ENCODE assay signal across 20 cellular contexts in genomic region chr3:35438101-35438500, GRCh38.
DNase-seq lines count a peak whose midpoint lies in the region; ATAC-seq and TF ChIP-seq lines count a peak whose summit lies in the region.
"Had no signal": no experiment of that assay in that cellular context is flagged by ENCODE, and none has a peak within 500 bp of the region (broad histone marks: within the 10 kb centered on the region; RNA-seq: fewer than 3 reads in every experiment).

No MANE protein-coding gene starts in this region.

- H3K4me1 ChIP-seq in tibial artery (no peaks in the 10 kb centered on the region), BE2C (no peaks in the 10 kb centered on the region)
- H3K4me1 ChIP-seq: A549, BLaER1 had no signal

- H3K9me3 Mint-ChIP-seq in Calu3 (ENCODE audit: low read depth, unreplicated experiment): no peaks in the 10 kb centered on the region
- H3K9me3 Mint-ChIP-seq in WTC11: peaks cover 17% of the 10 kb centered on the region
- no peaks in the 10 kb centered on the region for H3K9me3 Mint-ChIP-seq in type B pancreatic cell
- peaks cover 4% of the 10 kb centered on the region for H3K9me3 Mint-ChIP-seq in CD4-positive, alpha-beta T cell

- H3K4me1 Mint-ChIP-seq in Calu3 (ENCODE audit: low read depth, unreplicated experiment): no peaks in the 10 kb centered on the region
- H3K4me1 Mint-ChIP-seq in WTC11: peaks cover 28% of the 10 kb centered on the region
- H3K4me1 Mint-ChIP-seq in type B pancreatic cell (ENCODE audit: unreplicated experiment): no peaks in the 10 kb centered on the region
- H3K4me1 Mint-ChIP-seq in CD4-positive, alpha-beta T cell (ENCODE audit: low read depth): no peaks in the 10 kb centered on the region
- H3K4me1 Mint-ChIP-seq: CD14-positive monocyte had no signal

- peak; percentile 43; the same call in 1 of the 2 replicates for ATAC-seq in WTC11
- no peak for ATAC-seq in CD4-positive, alpha-beta T cell (ENCODE audit: poor library complexity)
- ATAC-seq: A549; CD8-positive, alpha-beta T cell had no signal

- BruUV-seq in Calu3 (replicated peaks; lab: Mats Ljungman, UMichigan): no TSS peak

- H3K27ac Mint-ChIP-seq in Calu3 (ENCODE audit: unreplicated experiment) (no peak overlapping the region), WTC11 (no peak overlapping the region), type B pancreatic cell (peak overlapping the region; percentile 68)
- H3K27ac Mint-ChIP-seq in CD4-positive, alpha-beta T cell: no peak overlapping the region
- H3K27ac Mint-ChIP-seq: CD14-positive monocyte; CD8-positive, alpha-beta T cell; H9 had no signal

- H3K4me3 Mint-ChIP-seq in Calu3 (ENCODE audit: low read depth, unreplicated experiment) (no peak overlapping the region), WTC11 (no peak overlapping the region), type B pancreatic cell (no peak overlapping the region)
- no peak overlapping the region for H3K4me3 Mint-ChIP-seq in CD4-positive, alpha-beta T cell
- H3K4me3 Mint-ChIP-seq: CD14-positive monocyte; CD8-positive, alpha-beta T cell; H9 had no signal

- H3K4me3 ChIP-seq in tibial artery (no peak overlapping the region), BE2C (ENCODE audit: low read depth, low read length) (no peak overlapping the region)
- H3K4me3 ChIP-seq: A549, BLaER1, GM23248 had no signal

- no peaks in the 10 kb centered on the region for H3K9me3 ChIP-seq in CD4-positive, alpha-beta T cell (ENCODE audit: control insufficient read depth, low read length)
- H3K9me3 ChIP-seq in tibial artery (no peaks in the 10 kb centered on the region), BE2C (no peaks in the 10 kb centered on the region)
- H3K9me3 ChIP-seq: A549, BLaER1 had no signal

- POLR2A ChIA-PET in WTC11 (lab: Charles Lee): no interaction called here
- POLR2A ChIA-PET in CD4-positive, alpha-beta T cell (lab: Charles Lee): no interaction called here

- H3K36me3 Mint-ChIP-seq in Calu3 (ENCODE audit: insufficient read depth, unreplicated experiment) (no peaks in the 10 kb centered on the region), WTC11 (no peaks in the 10 kb centered on the region), type B pancreatic cell (no peaks in the 10 kb centered on the region)
- no peaks in the 10 kb centered on the region for H3K36me3 Mint-ChIP-seq in CD4-positive, alpha-beta T cell (ENCODE audit: low read depth)
- H3K36me3 Mint-ChIP-seq: CD14-positive monocyte; CD8-positive, alpha-beta T cell had no signal

- H3K27me3 Mint-ChIP-seq in Calu3 (ENCODE audit: unreplicated experiment) (no peaks in the 10 kb centered on the region), WTC11 (ENCODE audit: low read depth) (no peaks in the 10 kb centered on the region), type B pancreatic cell (peaks cover under 1% of the 10 kb centered on the region)
- H3K27me3 Mint-ChIP-seq in CD4-positive, alpha-beta T cell: no peaks in the 10 kb centered on the region

- TF ChIP-seq CTCF in Calu3 (IDR thresholded peaks at IDR 0.05; ENCODE audit: unreplicated experiment) (no peak), WTC11 (IDR thresholded peaks at IDR 0.05) (no peak), type B pancreatic cell (conservative IDR thresholded peaks at IDR 0.05) (no peak), tibial artery (IDR thresholded peaks at IDR 0.05) (no peak), BE2C (IDR thresholded peaks at IDR 0.05; ENCODE audit: low read depth, low read length) (no peak)
- TF ChIP-seq CTCF in CD4-positive, alpha-beta T cell (IDR thresholded peaks at IDR 0.05): no peak

- H3K36me3 ChIP-seq in tibial artery (no peaks in the 10 kb centered on the region), BE2C (no peaks in the 10 kb centered on the region)
- H3K36me3 ChIP-seq: BLaER1 had no signal

- DNase-seq in Calu3 (peak; percentile 21), WTC11 (ENCODE audit: low spot score) (no peak), islet precursor cell (peak; percentile 92), type B pancreatic cell (ENCODE audit: extremely low spot score, unreplicated experiment) (no peak), tibial artery (no peak), BE2C (no peak)
- DNase-seq in CD4-positive, alpha-beta T cell: no peak
- DNase-seq: AML-193; CD8-positive, alpha-beta T cell; DMS 273 treated with DMSO at 0.1 percent for 48 hours; DMS53; DND-41; EL; GM23248; H9 had no signal

- CTCF ChIA-PET in Calu3 (lab: Charles Lee): no interaction called here
- CTCF ChIA-PET in WTC11 (lab: Charles Lee): no interaction called here
- CTCF ChIA-PET in CD4-positive, alpha-beta T cell (lab: Charles Lee): no interaction called here

- H3K27me3 ChIP-seq in CD4-positive, alpha-beta T cell (ENCODE audit: control insufficient read depth, insufficient read depth, low read length): no peaks in the 10 kb centered on the region
- H3K27me3 ChIP-seq in tibial artery (no peaks in the 10 kb centered on the region), BE2C (no peaks in the 10 kb centered on the region)
- H3K27me3 ChIP-seq: BLaER1 had no signal

- no peak overlapping the region for H3K27ac ChIP-seq in CD4-positive, alpha-beta T cell (ENCODE audit: low read depth, low read length)
- no peak overlapping the region for H3K27ac ChIP-seq in tibial artery
- H3K27ac ChIP-seq: 22Rv1, A549, BLaER1, GM23248, KMS-11 had no signal

- intact Hi-C loops in Calu3 (cut with micrococcal nuclease; ENCODE audit: unreplicated experiment): no loop called here
- intact Hi-C loops in CD4-positive, alpha-beta T cell (cut with DNase I, micrococcal nuclease): no loop called here
- intact Hi-C loops in tibial artery (cut with DNase I; ENCODE audit: low total_unique reads): no loop called here

TF ChIP-seq in WTC11, 78 proteins besides CTCF, POLR2A, EP300 and RAD21 (continues in another document):
- TF ChIP-seq GTF2I (CRISPR knock-in tag; conservative IDR thresholded peaks at IDR 0.05) (no peak), MYBL2 (CRISPR knock-in tag; IDR thresholded peaks at IDR 0.05) (no peak), CREB1 (CRISPR knock-in tag; IDR thresholded peaks at IDR 0.05) (no peak), ZNF512 (CRISPR knock-in tag; IDR thresholded peaks at IDR 0.05; ENCODE audit: borderline replicate concordance) (no peak), ATF1 (CRISPR knock-in tag; IDR thresholded peaks at IDR 0.05) (no peak), PRRX2 (CRISPR knock-in tag; IDR thresholded peaks at IDR 0.05) (no peak), JUN (CRISPR knock-in tag; IDR thresholded peaks at IDR 0.05) (no peak), FOXK1 (CRISPR knock-in tag; IDR thresholded peaks at IDR 0.05) (no peak), SOX15 (CRISPR knock-in tag; IDR thresholded peaks at IDR 0.05) (no peak), CREM (CRISPR knock-in tag; IDR thresholded peaks at IDR 0.05) (no peak), ZNF281 (CRISPR knock-in tag; IDR thresholded peaks at IDR 0.05) (no peak), ERG (CRISPR knock-in tag; IDR thresholded peaks at IDR 0.05) (no peak)

Comparison
In these comparisons a context has a peak if more than half of its experiments do, and no peak if none do; other contexts are left out.
1. DNase-seq: peak in Calu3 (single experiment) and islet precursor cell (single experiment); none in WTC11 (single experiment), type B pancreatic cell (single experiment), CD4-positive, alpha-beta T cell (0 of 10), tibial artery (0 of 2) and BE2C (single experiment).